8 cellular contexts compared by ENCODE assay signal in genomic region chr1:25430666-25431494, GRCh38. TPM values are rescaled to one million over a fixed set of nuclear protein-coding genes. Genes with fewer than 3 reads are reported as not detected.
DNase-seq lines count a peak whose midpoint lies in the region; ATAC-seq and TF ChIP-seq lines count a peak whose summit lies in the region.

TSS of gene MACO1 (plus strand) at chr1:25430897. CDS start at chr1:25431099, 202 bp downstream.

- H2AFZ ChIP-seq in SU-DHL-6 (ENCODE audit: low read depth, low read length, severe bottlenecking) = peak within 1 kb of the TSS; percentile 99

- H3K4me1 Mint-ChIP-seq in activated naive CD8-positive, alpha-beta T cell treated with anti-CD3 and anti-CD28 coated beads for 36 hours = peaks cover 49% of the 10 kb centered on the region

- H3K9me3 Mint-ChIP-seq in activated naive CD8-positive, alpha-beta T cell treated with anti-CD3 and anti-CD28 coated beads for 36 hours = no peaks in the 10 kb centered on the region

- H3K27me3 ChIP-seq in SU-DHL-6 (ENCODE audit: low read length) (no peaks in the 10 kb centered on the region), suprapubic skin (no peaks in the 10 kb centered on the region)

- H3K36me3 Mint-ChIP-seq in activated naive CD8-positive, alpha-beta T cell treated with anti-CD3 and anti-CD28 coated beads for 36 hours = peaks cover 2% of the 10 kb centered on the region

- no peaks in the 10 kb centered on the region for H3F3A ChIP-seq in SU-DHL-6 (ENCODE audit: insufficient read depth)

- H3K9me3 ChIP-seq in SU-DHL-6 (ENCODE audit: insufficient read depth, low read length) (no peaks in the 10 kb centered on the region), suprapubic skin (no peaks in the 10 kb centered on the region)

- H3K27ac ChIP-seq in SU-DHL-6 (ENCODE audit: low read depth, low read length) = peak within 1 kb of the TSS; percentile 73
- H3K27ac ChIP-seq in suprapubic skin = peak within 1 kb of the TSS; percentile 89

- no peaks in the 10 kb centered on the region for H3K9me2 ChIP-seq in SU-DHL-6 (replicated peaks; ENCODE audit: insufficient read depth, low read length)

- no peak for TF ChIP-seq EP300 in suprapubic skin (IDR thresholded peaks at IDR 0.05)

- ATAC-seq in HG02678 (IDR thresholded peaks at IDR 0.05; ENCODE audit: unreplicated experiment) = peak; percentile 88

- H3K27ac Mint-ChIP-seq in activated naive CD8-positive, alpha-beta T cell treated with anti-CD3 and anti-CD28 coated beads for 36 hours = peak within 1 kb of the TSS; percentile 99

- peaks cover 9% of the 10 kb centered on the region for H4K20me1 ChIP-seq in SU-DHL-6 (ENCODE audit: low read depth, low read length)

- no peak for TF ChIP-seq POLR2A in suprapubic skin (IDR thresholded peaks at IDR 0.05)

- peaks cover 47% of the 10 kb centered on the region for H3K4me1 ChIP-seq in suprapubic skin

- H3K4me2 ChIP-seq in SU-DHL-6 (ENCODE audit: low read depth, low read length, poor library complexity, severe bottlenecking) = peak within 1 kb of the TSS; percentile 71

- no peak for TF ChIP-seq CTCF in SU-DHL-6 (IDR thresholded peaks at IDR 0.05; ENCODE audit: insufficient read depth, low read length, poor library complexity, severe bottlenecking)
- TF ChIP-seq CTCF in suprapubic skin (IDR thresholded peaks at IDR 0.05) = no peak

- peak within 1 kb of the TSS; percentile 95 for H3K4me3 Mint-ChIP-seq in activated naive CD8-positive, alpha-beta T cell treated with anti-CD3 and anti-CD28 coated beads for 36 hours

- WGBS in suprapubic skin = 0% methylated on average over 22 of the region's 95 CpGs

- H3K36me3 ChIP-seq in SU-DHL-6 (ENCODE audit: low read length) (peaks cover 4% of the 10 kb centered on the region; the same call in 1 of the 2 replicates), suprapubic skin (no peaks in the 10 kb centered on the region)

- peak within 1 kb of the TSS; percentile 64 for H3K9ac ChIP-seq in SU-DHL-6 (ENCODE audit: low read length)

- no peaks in the 10 kb centered on the region for H3K27me3 Mint-ChIP-seq in activated naive CD8-positive, alpha-beta T cell treated with anti-CD3 and anti-CD28 coated beads for 36 hours

- peak; percentile 98 for DNase-seq in NCI-H128 (lab: John Stamatoyannopoulos, UW; ENCODE audit: unreplicated experiment)
- peak; percentile 98 for DNase-seq in activated naive CD8-positive, alpha-beta T cell treated with anti-CD3 and anti-CD28 coated beads for 36 hours
- DNase-seq in glomerular visceral epithelial cell (ENCODE audit: extremely low spot score) = peak; percentile 95
- peak; percentile 99 for DNase-seq in occipital lobe (lab: John Stamatoyannopoulos, UW)
- DNase-seq in suprapubic skin (ENCODE audit: low spot score in 2 of 2) = peak; percentile 97 to 98

- H3K4me3 ChIP-seq in GM08714 (ENCODE audit: low read length) = peak within 1 kb of the TSS; percentile 98
- peak within 1 kb of the TSS; percentile 96 for H3K4me3 ChIP-seq in SU-DHL-6 (ENCODE audit: insufficient read depth, low read length, poor library complexity, severe bottlenecking)
- H3K4me3 ChIP-seq in suprapubic skin = peak within 1 kb of the TSS; percentile 88

- peaks cover 30% of the 10 kb centered on the region; the same call in 1 of the 2 replicates for H3K79me2 ChIP-seq in SU-DHL-6 (ENCODE audit: insufficient read depth, low read length)

RNA-seq across cellular contexts. Expression of gene MACO1, which starts in this region (rescaled TPM):
- total RNA-seq in activated naive CD8-positive, alpha-beta T cell treated with anti-CD3 and anti-CD28 coated beads for 36 hours = 10 to 100 TPM; 19.8 to 20.9 TPM
- total RNA-seq in occipital lobe = 93.7 TPM
- 10 to 100 TPM; 13.2 to 22.0 (median 16.0) TPM for total RNA-seq in suprapubic skin

Comparison
In these comparisons a context has a peak if more than half of its experiments do, and no peak if none do; other contexts are left out.
1. Peak in every context shown above with its lines: DNase-seq, ATAC-seq, H3K4me3 ChIP-seq and H3K27ac ChIP-seq.